In genomic region chr2:171745806-171746205, GRCh38 we compare ENCODE assay signal across 9 cellular contexts.
"Had no signal": no experiment of that assay in that cellular context is flagged by ENCODE, and none has a peak within 500 bp of the region (broad histone marks: within the 10 kb centered on the region; RNA-seq: fewer than 3 reads in every experiment).

No MANE protein-coding gene starts in this region.

- ATAC-seq: GM23338, HepG2, K562 had no signal

- H3K27ac Mint-ChIP-seq: GM23338, H9, HFFc6, IgD-negative memory B cell had no signal

- H3K4me3 Mint-ChIP-seq: GM23338, H9, HFFc6, IgD-negative memory B cell had no signal

- H2AFZ ChIP-seq: GM23338 had no signal

- H3K4me1 Mint-ChIP-seq: GM23338, H9 had no signal

- H3K4me3 ChIP-seq: GM23338, K562 had no signal

- H3K27ac ChIP-seq: HL-60 had no signal

- H3K9me3 Mint-ChIP-seq: GM23338, H9, HFFc6, IgD-negative memory B cell had no signal

- H3K4me2 ChIP-seq: GM23338 had no signal

- H3K27me3 Mint-ChIP-seq: IgD-negative memory B cell had no signal

- DNase-seq: H9, HCEC 1CT, HFFc6, KG1 had no signal
